Comparison of ENCODE assay signal across 24 cellular contexts in the genomic region with DNA sequence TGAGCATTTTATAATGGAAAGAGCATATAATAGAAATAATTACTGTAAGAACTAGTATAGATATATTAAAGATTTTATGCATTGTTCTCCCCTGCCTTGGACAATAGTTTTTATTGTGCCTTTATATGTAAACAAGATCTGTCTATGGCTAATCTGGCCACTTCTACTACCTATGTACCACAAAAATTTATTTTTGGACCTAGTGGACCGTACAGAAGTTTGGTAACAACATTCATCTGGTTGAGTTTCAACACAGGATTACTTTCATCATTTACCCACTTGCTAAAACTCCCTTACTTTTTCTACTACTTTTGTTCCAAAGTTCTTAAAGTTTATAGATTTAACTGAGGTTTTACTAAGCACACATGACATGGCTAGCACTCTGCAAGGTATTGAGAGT. TPM values are rescaled to one million over a fixed set of nuclear protein-coding genes. Genes with fewer than 3 reads are reported as not detected.
"Had no signal": no experiment of that assay in that cellular context is flagged by ENCODE, and none has a peak within 500 bp of the region (broad histone marks: within the 10 kb centered on the region; RNA-seq: fewer than 3 reads in every experiment).

No MANE protein-coding gene starts in this region.

- H3K27ac Mint-ChIP-seq: IgD-negative memory B cell had no signal

- FAIRE-seq: K562, RCC 7860 had no signal

- H3K36me3 ChIP-seq: SJSA1 had no signal

- H3K27me3 ChIP-seq: SJSA1 had no signal

- ATAC-seq: K562 had no signal

- H3K4me3 ChIP-seq: K562, SJSA1, SK-N-MC had no signal

- DNase-seq: Kasumi-1, MM.1S, NCI-H1048, NCI-H1105, NCI-H1417, NCI-H1436 treated with DMSO at 0.1 percent for 48 hours, NCI-H1694 treated with DMSO at 0.1 percent for 48 hours, NCI-H1930, NCI-H2081, NCI-H2107, NCI-H2227 treated with DMSO at 0.1 percent for 48 hours, NCI-H524, NCI-H526 treated with DMSO at 0.1 percent for 48 hours, NCI-H748 treated with DMSO at 0.1 percent for 48 hours, Right ventricle myocardium superior, RPMI8226, SIG-M5 had no signal

- H3K27me3 Mint-ChIP-seq: IgD-negative memory B cell had no signal

- H3K9me3 Mint-ChIP-seq: IgD-negative memory B cell had no signal

- H3K4me2 ChIP-seq: KMS-11 had no signal

- H3K27ac ChIP-seq: KMS-11, SJSA1, SK-N-MC had no signal

- H3K9me3 ChIP-seq: SJSA1 had no signal

- H3K4me3 Mint-ChIP-seq: IgD-negative memory B cell had no signal

- H3K9ac ChIP-seq: KMS-11 had no signal

RNA-seq across cellular contexts. Expression of a gene that starts 13.2 kb away (rescaled TPM):
- total RNA-seq: HT1080, SJSA1 had no signal
